Comparison of ENCODE assay signal across 1 cellular context in the genomic region with DNA sequence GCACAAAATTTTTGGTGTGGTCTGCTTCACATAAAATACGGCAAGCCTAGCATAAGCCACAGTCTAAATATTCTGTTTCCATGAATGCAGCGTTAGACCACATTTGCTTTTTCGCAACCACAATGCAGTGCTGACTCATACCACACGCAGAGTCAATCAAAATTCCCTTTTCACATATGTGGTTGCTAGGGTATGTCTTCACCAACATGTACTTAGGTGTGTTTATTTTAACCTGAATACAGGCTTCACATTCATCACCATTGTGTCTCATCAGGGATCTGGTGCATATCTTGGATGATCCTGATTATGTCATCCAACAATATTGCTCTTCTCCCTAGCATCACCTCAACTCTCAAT.
TF ChIP-seq lines count a peak whose summit lies in the region.

No MANE protein-coding gene starts in this region.

TF ChIP-seq in HEK293, 187 proteins besides CTCF, POLR2A, EP300 and RAD21 (continued from another document):
- TF ChIP-seq ZNF830 (tag by site-specific recombination; IDR thresholded peaks at IDR 0.05; ENCODE audit: low read depth): no peak
- 0 out of 2 replicates have a peak, but pooled peaks have one; percentile 13 for TF ChIP-seq BCL6B (tag by site-specific recombination; IDR thresholded peaks at IDR 0.05)
- TF ChIP-seq KLF10 (tag by site-specific recombination; IDR thresholded peaks at IDR 0.05): peak; percentile 33; the same call in 1 of the 2 replicates
- TF ChIP-seq ZEB2 (tag by site-specific recombination; IDR thresholded peaks at IDR 0.05): peak; percentile 61; the same call in 1 of the 2 replicates
- peak; percentile 47; the same call in 1 of the 2 replicates for TF ChIP-seq ZNF394 (tag by site-specific recombination; IDR thresholded peaks at IDR 0.05; ENCODE audit: borderline replicate concordance)
- 0 out of 2 replicates have a peak, but pooled peaks have one; percentile 27 for TF ChIP-seq ZSCAN23 (tag by site-specific recombination; IDR thresholded peaks at IDR 0.05)
- TF ChIP-seq ZNF341 (tag by site-specific recombination; IDR thresholded peaks at IDR 0.05; ENCODE audit: low read depth): no peak
- TF ChIP-seq ZFP41 (tag by site-specific recombination; IDR thresholded peaks at IDR 0.05; ENCODE audit: borderline replicate concordance): no peak
- TF ChIP-seq, protein P1, sequence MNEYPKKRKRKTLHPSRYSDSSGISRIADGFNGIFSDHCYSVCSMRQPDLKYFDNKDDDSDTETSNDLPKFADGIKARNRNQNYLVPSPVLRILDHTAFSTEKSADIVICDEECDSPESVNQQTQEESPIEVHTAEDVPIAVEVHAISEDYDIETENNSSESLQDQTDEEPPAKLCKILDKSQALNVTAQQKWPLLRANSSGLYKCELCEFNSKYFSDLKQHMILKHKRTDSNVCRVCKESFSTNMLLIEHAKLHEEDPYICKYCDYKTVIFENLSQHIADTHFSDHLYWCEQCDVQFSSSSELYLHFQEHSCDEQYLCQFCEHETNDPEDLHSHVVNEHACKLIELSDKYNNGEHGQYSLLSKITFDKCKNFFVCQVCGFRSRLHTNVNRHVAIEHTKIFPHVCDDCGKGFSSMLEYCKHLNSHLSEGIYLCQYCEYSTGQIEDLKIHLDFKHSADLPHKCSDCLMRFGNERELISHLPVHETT (tag by site-specific recombination; IDR thresholded peaks at IDR 0.05): peak; percentile 64; the same call in 1 of the 2 replicates
- peak; percentile 94 for TF ChIP-seq GLIS1 (tag by site-specific recombination; IDR thresholded peaks at IDR 0.05)
- TF ChIP-seq SCRT2 (tag by site-specific recombination; IDR thresholded peaks at IDR 0.05): 0 out of 2 replicates have a peak, but pooled peaks have one; percentile 8
- TF ChIP-seq ZNF335 (tag by site-specific recombination; conservative IDR thresholded peaks at IDR 0.05): 0 out of 2 replicates have a peak, but pooled peaks have one; percentile 25
- peak; percentile 56; the same call in 1 of the 2 replicates for TF ChIP-seq ZNF24 (tag by site-specific recombination; IDR thresholded peaks at IDR 0.05)
- TF ChIP-seq ZNF37A (tag by site-specific recombination; IDR thresholded peaks at IDR 0.05): no peak
- no peak for TF ChIP-seq ZSCAN30 (tag by site-specific recombination; IDR thresholded peaks at IDR 0.05)
- TF ChIP-seq OSR2 (tag by site-specific recombination; IDR thresholded peaks at IDR 0.05): 0 out of 2 replicates have a peak, but pooled peaks have one; percentile 11
- TF ChIP-seq SP7 (tag by site-specific recombination; IDR thresholded peaks at IDR 0.05): peak; percentile 94
- no peak for TF ChIP-seq SALL2 (tag by site-specific recombination; IDR thresholded peaks at IDR 0.05; ENCODE audit: borderline replicate concordance)
- TF ChIP-seq, protein P2, sequence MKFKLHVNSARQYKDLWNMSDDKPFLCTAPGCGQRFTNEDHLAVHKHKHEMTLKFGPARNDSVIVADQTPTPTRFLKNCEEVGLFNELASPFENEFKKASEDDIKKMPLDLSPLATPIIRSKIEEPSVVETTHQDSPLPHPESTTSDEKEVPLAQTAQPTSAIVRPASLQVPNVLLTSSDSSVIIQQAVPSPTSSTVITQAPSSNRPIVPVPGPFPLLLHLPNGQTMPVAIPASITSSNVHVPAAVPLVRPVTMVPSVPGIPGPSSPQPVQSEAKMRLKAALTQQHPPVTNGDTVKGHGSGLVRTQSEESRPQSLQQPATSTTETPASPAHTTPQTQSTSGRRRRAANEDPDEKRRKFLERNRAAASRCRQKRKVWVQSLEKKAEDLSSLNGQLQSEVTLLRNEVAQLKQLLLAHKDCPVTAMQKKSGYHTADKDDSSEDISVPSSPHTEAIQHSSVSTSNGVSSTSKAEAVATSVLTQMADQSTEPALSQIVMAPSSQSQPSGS (tag by site-specific recombination; IDR thresholded peaks at IDR 0.05; ENCODE audit: low read depth): 0 out of 2 replicates have a peak, but pooled peaks have one; percentile 24
- no peak for TF ChIP-seq ZNF544 (tag by site-specific recombination; IDR thresholded peaks at IDR 0.05)
- TF ChIP-seq ZBTB48 (tag by site-specific recombination; IDR thresholded peaks at IDR 0.05): 0 out of 2 replicates have a peak, but pooled peaks have one; percentile 34
- TF ChIP-seq ZNF843 (tag by site-specific recombination; IDR thresholded peaks at IDR 0.05): 0 out of 2 replicates have a peak, but pooled peaks have one; percentile 20
- peak; percentile 77 for TF ChIP-seq ZNF629 (tag by site-specific recombination; IDR thresholded peaks at IDR 0.05)
- TF ChIP-seq PRDM1 (tag by site-specific recombination; IDR thresholded peaks at IDR 0.05): 0 out of 2 replicates have a peak, but pooled peaks have one; percentile 16
- TF ChIP-seq, protein P3, sequence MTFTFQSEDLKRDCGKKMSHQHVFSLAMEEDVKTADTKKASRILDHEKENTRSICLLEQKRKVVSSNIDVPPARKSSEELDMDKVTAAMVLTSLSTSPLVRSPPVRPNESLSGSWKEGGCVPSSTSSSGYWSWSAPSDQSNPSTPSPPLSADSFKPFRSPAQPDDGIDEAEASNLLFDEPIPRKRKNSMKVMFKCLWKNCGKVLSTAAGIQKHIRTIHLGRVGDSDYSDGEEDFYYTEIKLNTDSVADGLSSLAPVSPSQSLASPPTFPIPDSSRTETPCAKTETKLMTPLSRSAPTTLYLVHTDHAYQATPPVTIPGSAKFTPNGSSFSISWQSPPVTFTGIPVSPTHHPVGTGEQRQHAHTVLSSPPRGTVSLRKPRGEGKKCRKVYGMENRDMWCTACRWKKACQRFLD (tag by site-specific recombination; IDR thresholded peaks at IDR 0.05): no peak
